8 cellular contexts compared by ENCODE assay signal in genomic region chr4:57110635-57111546, GRCh38. TPM values are rescaled to one million over a fixed set of nuclear protein-coding genes. Genes with fewer than 3 reads are reported as not detected.
A peak's percentile ranks its signal among the peaks of the same experiment; 100 is the strongest.
DNase-seq lines count a peak whose midpoint lies in the region; ATAC-seq and TF ChIP-seq lines count a peak whose summit lies in the region.

No MANE protein-coding gene starts in this region.

- H3K27ac ChIP-seq in right lobe of liver (peak overlapping the region; percentile 78 to 89 (median 82)), stomach smooth muscle (ENCODE audit: low read length) (peak overlapping the region; percentile 98)

- H3K4me3 ChIP-seq in endocrine pancreas (ENCODE audit: control insufficient read depth, insufficient read depth, low read length) (peak overlapping the region; percentile 68), right lobe of liver (peak overlapping the region; percentile 47 to 52 (median 48)), stomach smooth muscle (ENCODE audit: low read length in 2 of 2) (peak overlapping the region; percentile 80 to 92)

- no peaks in the 10 kb centered on the region for H3K9me3 Mint-ChIP-seq in activated T-cell treated with anti-CD3 and anti-CD28 coated beads, Interleukin-2, amount 50 U/mL, for 4 hours

- H3K27me3 ChIP-seq in endocrine pancreas (ENCODE audit: control insufficient read depth, insufficient read depth, low read length) (no peaks in the 10 kb centered on the region), right lobe of liver (no peaks in the 10 kb centered on the region), stomach smooth muscle (ENCODE audit: control insufficient read depth in 1 of 2, insufficient read depth in 2 of 2, low read length in 2 of 2) (no peaks in the 10 kb centered on the region)

- peak overlapping the region; percentile 81 for H3K4me3 Mint-ChIP-seq in activated T-cell treated with anti-CD3 and anti-CD28 coated beads, Interleukin-2, amount 50 U/mL, for 4 hours

- WGBS in right lobe of liver (ENCODE audit: insufficient coverage, low coverage, low lambda C conversion rate, missing lambda C conversion rate): 5% methylated on average over 14 of the region's 25 CpGs

- peaks cover 59% of the 10 kb centered on the region for H3K27me3 Mint-ChIP-seq in activated T-cell treated with anti-CD3 and anti-CD28 coated beads, Interleukin-2, amount 50 U/mL, for 4 hours (ENCODE audit: low read depth)

- peak overlapping the region; percentile 74 for H3K9ac ChIP-seq in endocrine pancreas (ENCODE audit: control insufficient read depth, insufficient read depth, low read length)
- H3K9ac ChIP-seq in stomach smooth muscle (ENCODE audit: low read length in 2 of 2): peak overlapping the region; percentile 77 to 93

- intact Hi-C loops in right lobe of liver (cut with DNase I): no loop called here

- no peak for DNase-seq in activated T-cell treated with anti-CD3 and anti-CD28 coated beads, Interleukin-2, amount 50 U/mL, for 4 hours
- no peak for DNase-seq in activated T-cell treated with anti-CD3 and anti-CD28 coated beads for 4 hours
- peak; percentile 58 for DNase-seq in SW480 (ENCODE audit: low spot score)
- no peak for DNase-seq in right lobe of liver
- DNase-seq in stimulated activated CD4-positive, alpha-beta T cell treated with anti-CD3 and anti-CD28 coated beads, Interleukin-4, amount 100 ng/mL, for 24 hours: no peak

- H3K4me1 Mint-ChIP-seq in activated T-cell treated with anti-CD3 and anti-CD28 coated beads, Interleukin-2, amount 50 U/mL, for 4 hours (ENCODE audit: low read depth): peaks cover 11% of the 10 kb centered on the region

- H3K4me1 ChIP-seq in endocrine pancreas (ENCODE audit: control insufficient read depth, insufficient read depth, low read length) (no peaks in the 10 kb centered on the region), right lobe of liver (peaks cover 0 to 6% (median 0%) of the 10 kb centered on the region in 4 donors), stomach smooth muscle (ENCODE audit: control insufficient read depth, insufficient read depth, low read length) (peaks cover 14% of the 10 kb centered on the region)

- H3K36me3 ChIP-seq in endocrine pancreas (ENCODE audit: control insufficient read depth, insufficient read depth, low read length) (no peaks in the 10 kb centered on the region), right lobe of liver (no peaks in the 10 kb centered on the region), stomach smooth muscle (ENCODE audit: control insufficient read depth in 2 of 2, insufficient read depth in 2 of 2, low read length in 2 of 2) (no peaks in the 10 kb centered on the region)

- no peaks in the 10 kb centered on the region for H3K36me3 Mint-ChIP-seq in activated T-cell treated with anti-CD3 and anti-CD28 coated beads, Interleukin-2, amount 50 U/mL, for 4 hours (ENCODE audit: insufficient read depth)

- no peaks in the 10 kb centered on the region for H3K9me3 ChIP-seq in endocrine pancreas (ENCODE audit: control insufficient read depth, low read length)
- no peaks in the 10 kb centered on the region for H3K9me3 ChIP-seq in right lobe of liver
- H3K9me3 ChIP-seq in stomach smooth muscle (ENCODE audit: control insufficient read depth in 2 of 2, low read length in 2 of 2): no peaks in the 10 kb centered on the region

- TF ChIP-seq POLR2A in right lobe of liver (IDR thresholded peaks at IDR 0.05): no peak

- TF ChIP-seq CTCF in right lobe of liver (IDR thresholded peaks at IDR 0.05): no peak

- ATAC-seq in activated T-cell treated with anti-CD3 and anti-CD28 coated beads, Interleukin-2, amount 50 U/mL, for 4 hours: peak; percentile 15 to 22
- peak; percentile 64 for ATAC-seq in HG03175 (IDR thresholded peaks at IDR 0.05; ENCODE audit: unreplicated experiment)
- ATAC-seq in right lobe of liver: peak; percentile 44 to 59 (median 52)

RNA-seq across cellular contexts. Expression of gene IGFBP7, which starts 0.7 kb away (rescaled TPM):
- total RNA-seq in activated T-cell treated with anti-CD3 and anti-CD28 coated beads, Interleukin-2, amount 50 U/mL, for 4 hours: under 1 TPM; 0.56 to 0.73 (median 0.63) TPM
- 100 to 1,000 TPM in 5 of 6 experiments, 10 to 100 TPM in 1; 46.2 to 347 (median 163) TPM for total RNA-seq in right lobe of liver

Comparison
In these comparisons a context has a peak if more than half of its experiments do, and no peak if none do; other contexts are left out.
1. RNA of gene IGFBP7, which starts 0.7 kb away (total RNA-seq): 46.2 to 347 TPM in right lobe of liver; 0.56 to 0.73 TPM in activated T-cell treated with anti-CD3 and anti-CD28 coated beads, Interleukin-2, amount 50 U/mL, for 4 hours; every median in the first group is over 10 times any median in the second.
2. Peak in every context shown above with its lines, with median percentiles within 50 percentile points of each other: ATAC-seq and H3K4me3 ChIP-seq.